In the genomic region with DNA sequence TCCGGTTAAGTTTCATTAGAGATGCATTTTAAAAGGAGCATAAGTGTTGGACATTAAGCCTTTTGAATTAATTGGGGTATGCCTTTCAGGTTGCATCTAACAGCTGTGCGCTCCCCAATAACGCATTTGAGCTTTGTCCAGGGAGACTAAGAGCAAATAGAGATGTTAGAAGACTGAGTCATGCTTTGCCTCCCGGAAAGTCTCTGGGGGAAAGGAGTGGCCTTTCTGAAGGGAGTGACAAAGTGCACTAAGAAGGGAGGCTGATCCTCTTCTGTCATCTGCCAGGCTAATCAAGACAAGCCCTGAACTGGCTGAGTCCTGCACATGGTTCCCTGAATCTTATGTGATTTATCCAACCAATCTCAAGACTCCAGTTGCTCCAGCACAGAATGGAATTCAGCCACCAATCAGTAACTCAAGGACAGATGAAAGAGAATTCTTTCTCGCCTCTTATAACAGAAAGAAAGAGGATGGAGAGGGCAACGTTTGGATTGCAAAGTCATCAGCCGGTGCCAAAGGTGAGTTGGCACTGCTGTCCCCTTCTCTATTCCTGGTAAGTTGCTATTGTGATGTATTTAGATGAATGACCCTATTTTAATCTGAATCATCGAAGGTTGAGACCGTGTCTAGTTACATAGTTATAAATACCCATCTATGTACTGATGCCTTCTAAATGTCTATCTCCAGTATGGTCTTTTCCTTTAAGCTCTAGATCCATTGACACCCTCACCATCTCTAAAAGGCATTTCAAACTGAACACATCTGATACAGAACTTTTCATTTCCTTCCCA, we compare ENCODE assay signal across 10 cellular contexts. TPM values are rescaled to one million over a fixed set of nuclear protein-coding genes. Genes with fewer than 3 reads are reported as not detected.
DNase-seq lines count a peak whose midpoint lies in the region; ATAC-seq and TF ChIP-seq lines count a peak whose summit lies in the region.
"Had no signal": no experiment of that assay in that cellular context is flagged by ENCODE, and none has a peak within 500 bp of the region (broad histone marks: within the 10 kb centered on the region; RNA-seq: fewer than 3 reads in every experiment).

No MANE protein-coding gene starts in this region.

- H3K4me1 ChIP-seq in PC-9 (replicated peaks; ENCODE audit: insufficient read depth): peaks cover 14% of the 10 kb centered on the region

- no peaks in the 10 kb centered on the region for H4K20me1 ChIP-seq in PC-9 (ENCODE audit: insufficient read depth)

- peak; percentile 84 for DNase-seq in GM03348 (ENCODE audit: low spot score)
- peak; percentile 35 to 59 for DNase-seq in PC-9
- DNase-seq in epithelial cell of prostate (ENCODE audit: low read depth, low spot score): peak; percentile 33
- DNase-seq in non-pigmented ciliary epithelial cell (ENCODE audit: low read depth): peak; percentile 32
- no peak for DNase-seq in naive thymus-derived CD8-positive, alpha-beta T cell
- DNase-seq in GDM1 (lab: John Stamatoyannopoulos, UW): no peak
- DNase-seq in NCI-H187 treated with DMSO at 0.1 percent for 48 hours (lab: John Stamatoyannopoulos, UW): no peak
- DNase-seq: NCI-H2107, T-cell had no signal

- H2AFZ ChIP-seq in PC-9: no peak overlapping the region

- 0 out of 2 replicates have a peak, but pooled peaks cover 3% of the 10 kb centered on the region for H3K79me2 ChIP-seq in PC-9 (ENCODE audit: low read depth)

- no peak for TF ChIP-seq CTCF in PC-9 (conservative IDR thresholded peaks at IDR 0.05)

- no peak overlapping the region for H3K27ac ChIP-seq in PC-9
- H3K27ac ChIP-seq in epithelial cell of prostate: peak overlapping the region; percentile 19

- no peaks in the 10 kb centered on the region for H3K4me1 Mint-ChIP-seq in naive thymus-derived CD8-positive, alpha-beta T cell
- H3K4me1 Mint-ChIP-seq: T-cell had no signal

- H3K36me3 Mint-ChIP-seq in naive thymus-derived CD8-positive, alpha-beta T cell: peaks cover 0 to 5% (median 2%) of the 10 kb centered on the region in 3 donors
- H3K36me3 Mint-ChIP-seq: T-cell had no signal

- no peaks in the 10 kb centered on the region for H3K9me2 ChIP-seq in PC-9 (ENCODE audit: insufficient read depth)

- H3K27ac Mint-ChIP-seq in naive thymus-derived CD8-positive, alpha-beta T cell: no peak overlapping the region
- H3K27ac Mint-ChIP-seq: T-cell had no signal

- intact Hi-C loops in PC-9 (cut with micrococcal nuclease; ENCODE audit: unreplicated experiment): no loop called here

- H3K27me3 ChIP-seq in PC-9 (ENCODE audit: insufficient read depth, low read depth): no peaks in the 10 kb centered on the region

- peak overlapping the region; percentile 14 for H3K4me2 ChIP-seq in PC-9

- peaks cover 11% of the 10 kb centered on the region; the same call in 1 of the 2 replicates for H3F3A ChIP-seq in PC-9 (ENCODE audit: insufficient read depth, low read depth)

- CTCF ChIA-PET in PC-9 (lab: Charles Lee): interaction anchor here (0.7 kb wide), 1 partner anchor 235 kb away, joined by 3 read pairs; no protein-coding TSS in a partner anchor

- H3K27me3 Mint-ChIP-seq in naive thymus-derived CD8-positive, alpha-beta T cell: no peaks in the 10 kb centered on the region
- H3K27me3 Mint-ChIP-seq: T-cell had no signal

- POLR2A ChIA-PET in PC-9 (lab: Charles Lee; ENCODE audit: unreplicated experiment): interaction anchor here (0.5 kb wide), 1 partner anchor 431 kb away, joined by 6 read pairs; no protein-coding TSS in a partner anchor
- POLR2A ChIA-PET in naive thymus-derived CD8-positive, alpha-beta T cell (lab: Charles Lee): no interaction called here

- no TSS peak for BruUV-seq in PC-9 (replicated peaks; lab: Mats Ljungman, UMichigan)

- H3K9me3 Mint-ChIP-seq in naive thymus-derived CD8-positive, alpha-beta T cell: no peaks in the 10 kb centered on the region
- H3K9me3 Mint-ChIP-seq: T-cell had no signal

- no peak for ATAC-seq in HG02885 (IDR thresholded peaks at IDR 0.05; ENCODE audit: poor library complexity, unreplicated experiment)
- no peak for ATAC-seq in naive thymus-derived CD8-positive, alpha-beta T cell
- ATAC-seq: T-cell had no signal

- no peaks in the 10 kb centered on the region; the same call in 1 of the 2 replicates for H3K36me3 ChIP-seq in PC-9 (ENCODE audit: low read depth)

- no peak overlapping the region for H3K4me3 Mint-ChIP-seq in naive thymus-derived CD8-positive, alpha-beta T cell
- H3K4me3 Mint-ChIP-seq: T-cell had no signal

- no peaks in the 10 kb centered on the region for H3K9me3 ChIP-seq in PC-9 (ENCODE audit: insufficient read depth, low read depth)

- no peak overlapping the region for H3K4me3 ChIP-seq in PC-9

RNA-seq across cellular contexts. Expression of gene TTL, which starts 12.1 kb away (rescaled TPM):
- total RNA-seq in PC-9 (2021): 25.4 and 26.1 TPM in 2 replicates
- 10 to 100 TPM; 15.8 to 18.9 TPM for total RNA-seq in naive thymus-derived CD8-positive, alpha-beta T cell
- polyA plus RNA-seq in naive thymus-derived CD8-positive, alpha-beta T cell: 1 to 10 TPM; 1.7 to 3.3 (median 3.3) TPM

RNA-seq across cellular contexts. Expression of gene POLR1B, which starts 48.2 kb away (rescaled TPM):
- total RNA-seq in PC-9 (2021): 27.7 and 30.0 TPM in 2 replicates
- 10 to 100 TPM; 28.5 to 33.8 TPM for total RNA-seq in naive thymus-derived CD8-positive, alpha-beta T cell
- 10 to 100 TPM; 14.9 to 23.8 (median 17.5) TPM for polyA plus RNA-seq in naive thymus-derived CD8-positive, alpha-beta T cell

Comparison
In these comparisons a context has a peak if more than half of its experiments do, and no peak if none do; other contexts are left out.
1. DNase-seq: peak in GM03348 (single experiment), PC-9 (2 of 2), epithelial cell of prostate (single experiment) and non-pigmented ciliary epithelial cell (single experiment); none in naive thymus-derived CD8-positive, alpha-beta T cell (0 of 10), GDM1 (single experiment) and NCI-H187 treated with DMSO at 0.1 percent for 48 hours (single experiment).